ENCODE assay signal across 8 cellular contexts in genomic region chr20:35954907-35955251, GRCh38. TPM values are rescaled to one million over a fixed set of nuclear protein-coding genes. Genes with fewer than 3 reads are reported as not detected.
DNase-seq lines count a peak whose midpoint lies in the region; ATAC-seq and TF ChIP-seq lines count a peak whose summit lies in the region.

No MANE protein-coding gene starts in this region.

- H3K36me3 ChIP-seq in BLaER1 = peaks cover 21% of the 10 kb centered on the region
- peaks cover 18% of the 10 kb centered on the region for H3K36me3 ChIP-seq in mesodermal cell (ENCODE audit: control insufficient read depth, insufficient read depth, low read length)
- no peaks in the 10 kb centered on the region for H3K36me3 ChIP-seq in vagina

- ATAC-seq in GM19438 (IDR thresholded peaks at IDR 0.05; ENCODE audit: low read depth, unreplicated experiment) (peak; percentile 0), GM18498 (IDR thresholded peaks at IDR 0.05; ENCODE audit: unreplicated experiment) (no peak), HG03439 (IDR thresholded peaks at IDR 0.05; ENCODE audit: unreplicated experiment) (no peak)

- H4K20me1 ChIP-seq in BLaER1 = peaks cover 35% of the 10 kb centered on the region

- peak overlapping the region; percentile 90 for H3K4me2 ChIP-seq in BLaER1

- POLR2A ChIA-PET in RWPE1 (lab: Yijun Ruan, JAX; ENCODE audit: low non-redundant PET) = interaction anchor here (0.6 to 3.3 kb wide), 6 partner anchors 13 to 961 kb away, joined by 3 to 15 read pairs (median 4); partner anchors contain the start of gene RBM39

- TF ChIP-seq POLR2A in vagina (IDR thresholded peaks at IDR 0.05) = no peak

- H3K27ac ChIP-seq in BLaER1 (peak overlapping the region; percentile 100), RWPE1 (peak overlapping the region; percentile 99), mesodermal cell (ENCODE audit: low read depth, low read length, severe bottlenecking) (peak overlapping the region; percentile 99), vagina (peak overlapping the region; percentile 88)

- TF ChIP-seq CTCF in RWPE1 (conservative IDR thresholded peaks at IDR 0.05; ENCODE audit: low read depth) (no peak), vagina (IDR thresholded peaks at IDR 0.05) (no peak)

- DNase-seq in RWPE1 (ENCODE audit: low spot score) (peak; percentile 67), dermis blood vessel endothelial cell (peak; percentile 55), vagina (ENCODE audit: extremely low spot score in 2 of 2) (no peak)

- CTCF ChIA-PET in RWPE1 (lab: Yijun Ruan, JAX) = interaction anchor here (0.5 to 2.5 kb wide), 22 partner anchors 11 to 341 kb away, joined by 3 to 17 read pairs (median 4); partner anchors contain the start of genes CNBD2 and RBM39

- H3K4me3 ChIP-seq in BLaER1 = peak overlapping the region; percentile 89
- H3K4me3 ChIP-seq in mesodermal cell (ENCODE audit: extremely low read depth, insufficient read depth, low read length, poor library complexity, severe bottlenecking) = peak overlapping the region; percentile 90
- H3K4me3 ChIP-seq in vagina = peak overlapping the region; percentile 79 to 86

- H3K4me1 ChIP-seq in BLaER1 (peaks cover 25% of the 10 kb centered on the region), mesodermal cell (ENCODE audit: control insufficient read depth, insufficient read depth, low read length, poor library complexity, severe bottlenecking) (peaks cover 12% of the 10 kb centered on the region), vagina (peaks cover 31% of the 10 kb centered on the region)

- H3K9me3 ChIP-seq in BLaER1 (peaks cover 15% of the 10 kb centered on the region), mesodermal cell (ENCODE audit: control insufficient read depth, low read length) (no peaks in the 10 kb centered on the region), vagina (no peaks in the 10 kb centered on the region)

- H3K27me3 ChIP-seq in BLaER1 (no peaks in the 10 kb centered on the region), vagina (no peaks in the 10 kb centered on the region)

- intact Hi-C loops in vagina (cut with DNase I) = no loop called here

- H3K9ac ChIP-seq in BLaER1 = peak overlapping the region; percentile 100

- WGBS in mesodermal cell (ENCODE audit: insufficient coverage in 2 of 2), 2 experiments = 3 to 4% methylated on average over 16 of the region's 19 CpGs

RNA-seq across cellular contexts. Expression of gene SCAND1, which starts 0.6 kb away (rescaled TPM):
- total RNA-seq in dermis blood vessel endothelial cell (59.1 and 89.0 TPM in 2 replicates), vagina (102 TPM)
- 71.6 TPM for polyA plus RNA-seq in mesodermal cell (2013, experiment 1 of 2)
- 56.0 TPM for polyA plus RNA-seq in mesodermal cell (2013, experiment 2 of 2)

RNA-seq across cellular contexts. Expression of gene CNBD2, which starts 13.5 kb away (rescaled TPM):
- 2.8 and 5.3 TPM in 2 replicates for total RNA-seq in dermis blood vessel endothelial cell
- 3.5 TPM for polyA plus RNA-seq in mesodermal cell (2013, experiment 1 of 2)
- 4.9 TPM for polyA plus RNA-seq in mesodermal cell (2013, experiment 2 of 2)
- 2.7 TPM for total RNA-seq in vagina

Comparison
In these comparisons a context has a peak if more than half of its experiments do, and no peak if none do; other contexts are left out.
1. DNase-seq: peak in RWPE1 (single experiment) and dermis blood vessel endothelial cell (single experiment); none in vagina (0 of 2).
2. Peak in every context shown above with its lines, with median percentiles within 50 percentile points of each other: H3K27ac ChIP-seq and H3K4me3 ChIP-seq.